Comparison of ENCODE assay signal across 8 cellular contexts in the genomic region with DNA sequence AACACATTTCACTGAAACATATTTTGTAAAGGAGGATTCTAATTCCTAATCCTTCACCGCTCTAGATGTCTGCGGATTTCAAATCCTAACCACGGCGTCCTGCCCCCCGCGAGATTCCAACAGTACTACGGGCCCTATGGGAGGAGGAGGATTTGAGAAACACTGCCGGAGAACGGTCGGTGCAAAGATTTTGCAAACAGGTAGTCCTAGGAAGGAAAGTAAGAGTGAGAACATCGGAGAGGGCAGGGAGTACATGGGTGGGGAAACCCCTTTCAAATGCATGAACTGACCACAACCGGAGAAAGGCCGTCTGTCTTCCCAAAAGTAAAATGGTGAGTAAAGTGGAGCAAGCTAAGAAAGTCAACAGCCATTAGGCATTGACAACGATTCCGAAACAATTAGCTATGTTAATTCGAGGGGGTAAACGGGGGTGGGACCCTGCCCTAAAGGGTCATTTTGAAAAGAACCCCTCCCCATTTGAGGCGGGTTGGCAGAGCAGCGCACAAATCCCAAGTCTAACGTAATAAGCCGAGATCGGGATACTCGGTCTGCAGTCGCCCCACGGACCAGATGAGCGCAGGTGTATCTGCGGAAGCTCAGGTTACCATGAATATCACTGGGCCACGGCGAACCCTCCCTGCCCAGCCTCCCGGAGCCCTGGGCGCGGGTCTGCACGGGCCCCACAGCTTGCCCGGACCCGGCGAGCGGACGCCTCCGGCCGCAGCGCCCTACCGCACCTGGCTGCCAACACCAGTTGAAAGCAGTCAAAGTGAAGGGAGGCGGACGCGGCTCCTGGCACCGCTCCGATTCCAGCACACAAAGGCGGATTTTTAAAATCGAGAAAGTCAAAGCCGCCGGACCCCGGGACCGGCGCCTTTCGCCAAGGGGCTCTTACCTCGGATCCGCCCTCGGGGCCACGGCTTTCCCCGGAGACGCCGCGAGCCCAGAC. TPM values are rescaled to one million over a fixed set of nuclear protein-coding genes. Genes with fewer than 3 reads are reported as not detected.
DNase-seq lines count a peak whose midpoint lies in the region; ATAC-seq, FAIRE-seq and TF ChIP-seq lines count a peak whose summit lies in the region.

No MANE protein-coding gene starts in this region.

- peaks cover 15% of the 10 kb centered on the region for H3K4me1 Mint-ChIP-seq in central memory CD8-positive, alpha-beta T cell

- H3K27me3 Mint-ChIP-seq in central memory CD8-positive, alpha-beta T cell, result peaks cover 59% of the 10 kb centered on the region

- peak; percentile 42 for ATAC-seq in GM21447 (IDR thresholded peaks at IDR 0.05; ENCODE audit: unreplicated experiment)
- ATAC-seq in central memory CD8-positive, alpha-beta T cell (replicated peaks; ENCODE audit: extremely low read depth, poor library complexity, severe bottlenecking), result peak; percentile 20

- H3K4me1 ChIP-seq in kidney (ENCODE audit: control insufficient read depth in 1 of 2, insufficient read depth in 1 of 2, low read depth in 1 of 2, low read length in 2 of 2), result peaks cover 0 to 4% of the 10 kb centered on the region in 2 donors
- no peaks in the 10 kb centered on the region for H3K4me1 ChIP-seq in smooth muscle cell (ENCODE audit: low read depth)

- TF ChIP-seq CTCF in HL-60 (IDR thresholded peaks at IDR 0.05; ENCODE audit: insufficient read depth, low read length) (no peak), kidney (IDR thresholded peaks at IDR 0.05; ENCODE audit: borderline replicate concordance, extremely low read depth, insufficient read depth) (no peak), smooth muscle cell (IDR thresholded peaks at IDR 0.05; ENCODE audit: borderline replicate concordance, insufficient read depth, poor library complexity, severe bottlenecking) (no peak)

- peak overlapping the region; percentile 50 for H3K4me3 ChIP-seq in HL-60 (replicated peaks; ENCODE audit: insufficient read depth, low read length)
- H3K4me3 ChIP-seq in kidney (ENCODE audit: low read length in 2 of 2), result peak overlapping the region; percentile 82 to 96
- peak overlapping the region; percentile 89 for H3K4me3 ChIP-seq in smooth muscle cell

- H2AFZ ChIP-seq in smooth muscle cell (ENCODE audit: low read depth), result peak overlapping the region; percentile 64

- H3K9ac ChIP-seq in kidney (ENCODE audit: low read length in 2 of 2), result peak overlapping the region; percentile 68 to 94
- H3K9ac ChIP-seq in smooth muscle cell (ENCODE audit: low read depth), result peak overlapping the region; percentile 88

- H3K4me3 Mint-ChIP-seq in central memory CD8-positive, alpha-beta T cell, result peak overlapping the region; percentile 83

- WGBS in smooth muscle cell (ENCODE audit: low lambda C conversion rate), result 1% methylated on average over 63 of the region's 63 CpGs

- intact Hi-C loops in kidney (cut with DNase I), result no loop called here

- peaks cover 54% of the 10 kb centered on the region for H3K79me2 ChIP-seq in smooth muscle cell (ENCODE audit: low read depth)

- H3F3A ChIP-seq in smooth muscle cell (ENCODE audit: low read depth), result no peaks in the 10 kb centered on the region

- no peaks in the 10 kb centered on the region for H3K9me3 Mint-ChIP-seq in central memory CD8-positive, alpha-beta T cell

- DNase-seq in EH (ENCODE audit: low read depth) (peak; percentile 65), HL-60 (ENCODE audit: low read depth in 1 of 2, low spot score in 1 of 2) (peak in 1 of 2 experiments; percentile 3), SHP77 (lab: John Stamatoyannopoulos, UW) (peak; percentile 9 to 26), kidney (peak; percentile 51), smooth muscle cell (lab: John Stamatoyannopoulos, UW; ENCODE audit: unreplicated experiment) (no peak), NCI-H774 (lab: John Stamatoyannopoulos, UW) (no peak)
- DNase-seq in central memory CD8-positive, alpha-beta T cell (ENCODE audit: low spot score in 2 of 2), result no peak

- H3K27ac Mint-ChIP-seq in central memory CD8-positive, alpha-beta T cell (ENCODE audit: low read depth), result no peak overlapping the region

- H4K20me1 ChIP-seq in smooth muscle cell (ENCODE audit: low read depth), result peaks cover 29% of the 10 kb centered on the region

- H3K27ac ChIP-seq in HL-60 (replicated peaks) (no peak overlapping the region), kidney (ENCODE audit: low read depth in 2 of 2, low read length in 2 of 2) (peak overlapping the region; percentile 85 to 88), smooth muscle cell (ENCODE audit: low read depth) (peak overlapping the region; percentile 61)

- H3K36me3 ChIP-seq in kidney (ENCODE audit: control insufficient read depth in 1 of 2, insufficient read depth in 2 of 2, low read length in 2 of 2) (no peaks in the 10 kb centered on the region), smooth muscle cell (ENCODE audit: low read depth) (no peaks in the 10 kb centered on the region)

- H3K36me3 Mint-ChIP-seq in central memory CD8-positive, alpha-beta T cell (ENCODE audit: insufficient read depth), result peaks cover 5% of the 10 kb centered on the region

- H3K4me2 ChIP-seq in smooth muscle cell, result peak overlapping the region; percentile 95

- H3K9me3 ChIP-seq in kidney (ENCODE audit: control insufficient read depth in 1 of 2, low read length in 2 of 2) (no peaks in the 10 kb centered on the region), smooth muscle cell (replicated peaks; ENCODE audit: low read depth) (no peaks in the 10 kb centered on the region)

- H3K27me3 ChIP-seq in HL-60 (ENCODE audit: insufficient read depth, poor library complexity, severe bottlenecking) (peaks cover 34% of the 10 kb centered on the region), smooth muscle cell (ENCODE audit: low read depth) (no peaks in the 10 kb centered on the region)

- FAIRE-seq in kidney (lab: Jason Lieb, UNC), result no peak

RNA-seq across cellular contexts. Expression of gene EPS8, which starts 0.6 kb away (rescaled TPM):
- total RNA-seq in kidney (80.3 TPM), smooth muscle cell (44.1 and 68.3 TPM in 2 replicates)
- polyA plus RNA-seq in kidney (ENCODE audit: insufficient read depth, low read depth, low replicate concordance) (33.9 TPM), smooth muscle cell (22.9 and 27.5 TPM in 2 replicates)

Comparison
In these comparisons a context has a peak if more than half of its experiments do, and no peak if none do; other contexts are left out.
1. DNase-seq: peak in EH (single experiment), SHP77 (2 of 2) and kidney (single experiment); none in central memory CD8-positive, alpha-beta T cell (0 of 2), smooth muscle cell (single experiment) and NCI-H774 (single experiment).
2. Peak in every context shown above with its lines, with median percentiles within 50 percentile points of each other: H3K4me3 ChIP-seq.